In genomic region chr15:87564666-87565065, GRCh38 we compare ENCODE assay signal across 13 cellular contexts.
A peak's percentile ranks its signal among the peaks of the same experiment; 100 is the strongest.
DNase-seq lines count a peak whose midpoint lies in the region; TF ChIP-seq lines count a peak whose summit lies in the region.
"Had no signal": no experiment of that assay in that cellular context is flagged by ENCODE, and none has a peak within 500 bp of the region (broad histone marks: within the 10 kb centered on the region; RNA-seq: fewer than 3 reads in every experiment).

No MANE protein-coding gene starts in this region.

- no peak overlapping the region for H3K27ac Mint-ChIP-seq in endodermal cell
- H3K27ac Mint-ChIP-seq: CD4-positive, alpha-beta memory T cell had no signal

- no peaks in the 10 kb centered on the region for H3K27me3 Mint-ChIP-seq in endodermal cell (ENCODE audit: insufficient read depth)
- H3K27me3 Mint-ChIP-seq: CD4-positive, alpha-beta memory T cell had no signal

- no peaks in the 10 kb centered on the region for H3K4me1 ChIP-seq in endodermal cell (ENCODE audit: control insufficient read depth, insufficient read depth, low read length)
- H3K4me1 ChIP-seq: A549, BE2C had no signal

- H3K27ac ChIP-seq in endodermal cell (ENCODE audit: low read depth, low read length): peak overlapping the region; percentile 36
- H3K27ac ChIP-seq: A549, C4-2B, GM23248, HL-60 had no signal

- DNase-seq in NCI-H82 (lab: John Stamatoyannopoulos, UW) (peak; percentile 45), NCI-H82 treated with DMSO at 0.1 percent for 48 hours (lab: John Stamatoyannopoulos, UW; ENCODE audit: unreplicated experiment) (no peak), endodermal cell (no peak), retina (peak; percentile 65), DMS79 treated with DMSO at 0.1 percent for 48 hours (lab: John Stamatoyannopoulos, UW) (no peak), COR-L47 (lab: John Stamatoyannopoulos, UW) (no peak)
- DNase-seq: BE2C; CD4-positive, alpha-beta memory T cell; GM23248 had no signal

- no peaks in the 10 kb centered on the region for H3K36me3 ChIP-seq in endodermal cell (ENCODE audit: control insufficient read depth, insufficient read depth, low read length)
- H3K36me3 ChIP-seq: BE2C had no signal

- no peaks in the 10 kb centered on the region for H3K27me3 ChIP-seq in endodermal cell (ENCODE audit: control insufficient read depth, insufficient read depth, low read length, poor library complexity, severe bottlenecking)
- H3K27me3 ChIP-seq: BE2C had no signal

- H3K9ac ChIP-seq in endodermal cell (ENCODE audit: extremely low read depth, low read length, poor library complexity, severe bottlenecking): no peak overlapping the region
- H3K9ac ChIP-seq: GM23248 had no signal

- no peaks in the 10 kb centered on the region for H3K9me3 ChIP-seq in endodermal cell (ENCODE audit: control insufficient read depth, low read length)
- H3K9me3 ChIP-seq: A549, BE2C had no signal

- H3K36me3 Mint-ChIP-seq in endodermal cell (ENCODE audit: low read depth): no peaks in the 10 kb centered on the region
- H3K36me3 Mint-ChIP-seq: CD4-positive, alpha-beta memory T cell had no signal

- H3K9me3 Mint-ChIP-seq in endodermal cell: peaks cover 5% of the 10 kb centered on the region

- H3K4me3 ChIP-seq in endodermal cell (ENCODE audit: low read length): no peak overlapping the region
- H3K4me3 ChIP-seq: A549, GM12878, GM23248 had no signal

- WGBS in endodermal cell (ENCODE audit: insufficient coverage in 1 of 2, insufficient read length in 1 of 2), 2 experiments: 67 to 93% methylated on average over 3 of the region's 3 CpGs

- H3K4me1 Mint-ChIP-seq in endodermal cell: peaks cover 7% of the 10 kb centered on the region

- H3K4me3 Mint-ChIP-seq in endodermal cell: no peak overlapping the region
- H3K4me3 Mint-ChIP-seq: CD4-positive, alpha-beta memory T cell had no signal

- TF ChIP-seq CTCF in endodermal cell (conservative IDR thresholded peaks at IDR 0.05): no peak

Comparison
In these comparisons a context has a peak if more than half of its experiments do, and no peak if none do; other contexts are left out.
1. DNase-seq: peak in NCI-H82 (single experiment) and retina (single experiment); none in NCI-H82 treated with DMSO at 0.1 percent for 48 hours (single experiment), endodermal cell (single experiment), DMS79 treated with DMSO at 0.1 percent for 48 hours (single experiment) and COR-L47 (single experiment).